Comparison of ENCODE assay signal across 25 cellular contexts in the genomic region with DNA sequence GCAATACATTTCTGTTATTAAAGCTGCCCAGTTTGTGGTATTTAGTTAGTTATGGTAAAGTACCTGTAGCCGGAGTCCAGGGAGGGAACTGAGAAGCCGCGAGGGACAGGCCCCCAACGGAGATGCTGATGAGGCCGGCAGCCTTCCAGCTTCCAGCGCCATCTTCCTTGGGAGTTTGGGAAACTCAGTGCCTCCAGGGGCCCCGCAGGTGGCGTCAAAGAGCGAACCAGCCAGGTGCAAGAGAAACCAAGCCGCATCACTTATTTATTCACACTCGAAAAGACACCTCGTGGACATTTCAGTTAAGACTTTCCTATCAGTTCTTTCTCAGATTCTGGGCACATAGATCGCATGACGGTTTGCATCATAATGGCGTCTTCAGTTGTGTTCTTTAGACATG.
DNase-seq lines count a peak whose midpoint lies in the region; ATAC-seq, FAIRE-seq and TF ChIP-seq lines count a peak whose summit lies in the region.
"Had no signal": no experiment of that assay in that cellular context is flagged by ENCODE, and none has a peak within 500 bp of the region (broad histone marks: within the 10 kb centered on the region; RNA-seq: fewer than 3 reads in every experiment).

No MANE protein-coding gene starts in this region.

- no peak for ATAC-seq in activated CD8-positive, alpha-beta T cell treated with anti-CD3 and anti-CD28 coated beads for 36 hours
- ATAC-seq: PC-3, T-helper 17 cell had no signal

- H3K36me3 ChIP-seq in NT2/D1 (ENCODE audit: insufficient read depth, insufficient read length, low read length) (no peaks in the 10 kb centered on the region), kidney (ENCODE audit: control insufficient read depth in 1 of 2, insufficient read depth in 2 of 2, low read length in 2 of 2) (no peaks in the 10 kb centered on the region)
- H3K36me3 ChIP-seq: MG63 had no signal

- H3K27ac Mint-ChIP-seq in activated CD8-positive, alpha-beta T cell treated with anti-CD3 and anti-CD28 coated beads for 36 hours: no peak overlapping the region
- H3K27ac Mint-ChIP-seq: CD4-positive, CD25-positive, alpha-beta regulatory T cell; IgD-negative memory B cell; T-helper 17 cell had no signal

- no peaks in the 10 kb centered on the region for H3K4me1 Mint-ChIP-seq in activated CD8-positive, alpha-beta T cell treated with anti-CD3 and anti-CD28 coated beads for 36 hours (ENCODE audit: low read depth)
- H3K4me1 Mint-ChIP-seq: CD4-positive, CD25-positive, alpha-beta regulatory T cell; T-helper 17 cell had no signal

- no peaks in the 10 kb centered on the region for H3K27me3 Mint-ChIP-seq in activated CD8-positive, alpha-beta T cell treated with anti-CD3 and anti-CD28 coated beads for 36 hours
- H3K27me3 Mint-ChIP-seq: CD4-positive, CD25-positive, alpha-beta regulatory T cell; T-helper 17 cell had no signal

- no peaks in the 10 kb centered on the region for H3K36me3 Mint-ChIP-seq in activated CD8-positive, alpha-beta T cell treated with anti-CD3 and anti-CD28 coated beads for 36 hours (ENCODE audit: low read depth)
- H3K36me3 Mint-ChIP-seq: CD4-positive, CD25-positive, alpha-beta regulatory T cell; IgD-negative memory B cell had no signal

- no peak overlapping the region for H3K4me3 ChIP-seq in NT2/D1 (ENCODE audit: insufficient read length, low read depth)
- no peak overlapping the region for H3K4me3 ChIP-seq in kidney (ENCODE audit: low read length in 2 of 2)
- H3K4me3 ChIP-seq: MG63, SK-N-MC had no signal

- H3K27me3 ChIP-seq in NT2/D1 (ENCODE audit: insufficient read depth, insufficient read length): no peaks in the 10 kb centered on the region
- H3K27me3 ChIP-seq: MG63 had no signal

- FAIRE-seq in kidney (lab: Jason Lieb, UNC): no peak
- FAIRE-seq: GM12891 had no signal

- TF ChIP-seq CTCF in 22Rv1 (IDR thresholded peaks at IDR 0.05) (peak; percentile 77), kidney (IDR thresholded peaks at IDR 0.05; ENCODE audit: borderline replicate concordance, extremely low read depth, insufficient read depth) (no peak)
- no peak for TF ChIP-seq CTCF in activated CD8-positive, alpha-beta T cell treated with anti-CD3 and anti-CD28 coated beads for 36 hours (IDR thresholded peaks at IDR 0.05)

- CTCF ChIA-PET in activated CD8-positive, alpha-beta T cell treated with anti-CD3 and anti-CD28 coated beads for 36 hours (lab: Charles Lee): no interaction called here

- no peaks in the 10 kb centered on the region for H3K9me3 Mint-ChIP-seq in activated CD8-positive, alpha-beta T cell treated with anti-CD3 and anti-CD28 coated beads for 36 hours

- H3K9me3 ChIP-seq in NT2/D1 (ENCODE audit: insufficient read depth, low read length) (no peaks in the 10 kb centered on the region), kidney (ENCODE audit: control insufficient read depth in 1 of 2, low read length in 2 of 2) (no peaks in the 10 kb centered on the region)
- H3K9me3 ChIP-seq: MG63 had no signal

- H3K4me1 ChIP-seq in NT2/D1 (ENCODE audit: insufficient read depth, insufficient read length) (peaks cover 1% of the 10 kb centered on the region), kidney (ENCODE audit: control insufficient read depth in 1 of 2, insufficient read depth in 1 of 2, low read depth in 1 of 2, low read length in 2 of 2) (no peaks in the 10 kb centered on the region)

- DNase-seq in Daoy (ENCODE audit: low read depth) (peak; percentile 63), NT2/D1 (ENCODE audit: low read depth, low spot score) (peak; percentile 25), kidney (peak; percentile 49), ecto neural progenitor cell (ENCODE audit: low spot score) (no peak), GM03348 (ENCODE audit: low spot score) (no peak), LoVo (ENCODE audit: low spot score) (no peak)
- no peak for DNase-seq in activated CD8-positive, alpha-beta T cell treated with anti-CD3 and anti-CD28 coated beads for 36 hours
- DNase-seq: CD4-positive, CD25-positive, alpha-beta regulatory T cell; COR-L47; DMS79; GOT3; Kasumi-1; MG63; NCI-H1417; NCI-H2029; NCI-H2171 treated with DMSO at 0.1 percent for 48 hours; NCI-H446 treated with DMSO at 0.1 percent for 48 hours; PC-3; SHP77 treated with DMSO at 0.1 percent for 48 hours; SW 1271; T-helper 17 cell had no signal

- H3K9ac ChIP-seq in NT2/D1 (ENCODE audit: insufficient read length, low read depth): no peak overlapping the region
- no peak overlapping the region for H3K9ac ChIP-seq in kidney (ENCODE audit: low read length in 2 of 2)

- H3K27ac ChIP-seq in 22Rv1 (no peak overlapping the region), kidney (ENCODE audit: low read depth in 2 of 2, low read length in 2 of 2) (no peak overlapping the region)
- H3K27ac ChIP-seq: SK-N-MC had no signal

- POLR2A ChIA-PET in activated CD8-positive, alpha-beta T cell treated with anti-CD3 and anti-CD28 coated beads for 36 hours (lab: Charles Lee): no interaction called here

- intact Hi-C loops in kidney (cut with DNase I): no loop called here
- intact Hi-C loops in activated CD8-positive, alpha-beta T cell treated with anti-CD3 and anti-CD28 coated beads for 36 hours (cut with micrococcal nuclease): no loop called here

- no peak overlapping the region for H3K4me3 Mint-ChIP-seq in activated CD8-positive, alpha-beta T cell treated with anti-CD3 and anti-CD28 coated beads for 36 hours
- H3K4me3 Mint-ChIP-seq: CD4-positive, CD25-positive, alpha-beta regulatory T cell; IgD-negative memory B cell; T-helper 17 cell had no signal

Comparison
In these comparisons a context has a peak if more than half of its experiments do, and no peak if none do; other contexts are left out.
1. DNase-seq: peak in Daoy (single experiment), NT2/D1 (single experiment) and kidney (single experiment); none in ecto neural progenitor cell (single experiment), GM03348 (single experiment), LoVo (single experiment) and activated CD8-positive, alpha-beta T cell treated with anti-CD3 and anti-CD28 coated beads for 36 hours (single experiment).